1 cellular context compared by ENCODE assay signal in genomic region chr10:100185364-100186252, GRCh38.
TF ChIP-seq lines count a peak whose summit lies in the region.

Gene ERLIN1 (minus strand): TSS chr10:100186029. CDS start chr10:100185626, 403 bp downstream.

TF ChIP-seq in K562, 482 proteins besides CTCF, POLR2A, EP300 and RAD21 (continued from another document and continues in another):
- no peak for TF ChIP-seq ZBTB26 (CRISPR knock-in tag; IDR thresholded peaks at IDR 0.05)
- TF ChIP-seq NFRKB (IDR thresholded peaks at IDR 0.05; ENCODE audit: low read depth), result no peak
- no peak for TF ChIP-seq STAG1 (CRISPR knock-in tag; IDR thresholded peaks at IDR 0.05; ENCODE audit: borderline replicate concordance)
- no peak for TF ChIP-seq FOXK1 (CRISPR knock-in tag; IDR thresholded peaks at IDR 0.05; ENCODE audit: borderline replicate concordance)
- TF ChIP-seq PBX2 (CRISPR knock-in tag; IDR thresholded peaks at IDR 0.05; ENCODE audit: low read depth), result no peak
- TF ChIP-seq PBX2 (tag; conservative IDR thresholded peaks at IDR 0.05; ENCODE audit: low read depth), result no peak
- peak; percentile 80 for TF ChIP-seq POLR2AphosphoS5 (IDR thresholded peaks at IDR 0.05; ENCODE audit: control insufficient read depth, insufficient read depth, low read depth, low read length)
- peak; percentile 26; the same call in 1 of the 2 replicates for TF ChIP-seq POLR2H (tag; IDR thresholded peaks at IDR 0.05; ENCODE audit: low read depth)
- no peak for TF ChIP-seq RBM39 (optimal IDR thresholded peaks at IDR 0.05; ENCODE audit: low read depth, low read length)
- no peak for TF ChIP-seq RERE (CRISPR knock-in tag; IDR thresholded peaks at IDR 0.05; ENCODE audit: borderline replicate concordance)
- TF ChIP-seq TEAD4 (IDR thresholded peaks at IDR 0.05; ENCODE audit: low read length), result no peak
- no peak for TF ChIP-seq TEAD4 (CRISPR knock-in tag; IDR thresholded peaks at IDR 0.05; ENCODE audit: borderline replicate concordance)
- TF ChIP-seq CTBP1 (IDR thresholded peaks at IDR 0.05; ENCODE audit: borderline replicate concordance), result peak; percentile 45; the same call in 1 of the 2 replicates
- TF ChIP-seq ZNF830 (CRISPR knock-in tag; IDR thresholded peaks at IDR 0.05), result no peak
- no peak for TF ChIP-seq CBFB (CRISPR knock-in tag; IDR thresholded peaks at IDR 0.05)
- no peak for TF ChIP-seq ZNF512 (tag; IDR thresholded peaks at IDR 0.05)
- TF ChIP-seq ZMIZ1 (IDR thresholded peaks at IDR 0.05; ENCODE audit: low read depth in 2 of 2, low read length in 2 of 2), result no peak; a peak in 1 of 4 replicates
- TF ChIP-seq SRSF3 (IDR thresholded peaks at IDR 0.05; ENCODE audit: insufficient read depth, low read length), result no peak
- peak; percentile 88 for TF ChIP-seq MAX (CRISPR knock-in tag; IDR thresholded peaks at IDR 0.05)
- TF ChIP-seq SUPT5H (IDR thresholded peaks at IDR 0.05), result peak; percentile 57
- TF ChIP-seq CUX1 (CRISPR knock-in tag; IDR thresholded peaks at IDR 0.05), result no peak
- no peak for TF ChIP-seq CGGBP1 (CRISPR knock-in tag; IDR thresholded peaks at IDR 0.05)
- no peak for TF ChIP-seq E2F4 (CRISPR knock-in tag; IDR thresholded peaks at IDR 0.05; ENCODE audit: low read depth)
- no peak; the same call in 1 of the 2 replicates for TF ChIP-seq USF2 (CRISPR knock-in tag; IDR thresholded peaks at IDR 0.05)
- TF ChIP-seq ZNF23 (CRISPR knock-in tag; IDR thresholded peaks at IDR 0.05), result no peak
- TF ChIP-seq E2F6 (IDR thresholded peaks at IDR 0.05; ENCODE audit: borderline replicate concordance in 1 of 2, extremely low read depth in 1 of 2, insufficient read depth in 1 of 2, insufficient read length in 1 of 2, low read depth in 1 of 2, low read length in 1 of 2, poor library complexity in 1 of 2, severe bottlenecking in 1 of 2), result peak; percentile 95 to 99
